ENCODE assay signal across 16 cellular contexts in genomic region chr9:5610491-5610890, GRCh38. TPM values are rescaled to one million over a fixed set of nuclear protein-coding genes. Genes with fewer than 3 reads are reported as not detected.
DNase-seq lines count a peak whose midpoint lies in the region; ATAC-seq, FAIRE-seq and TF ChIP-seq lines count a peak whose summit lies in the region.
"Had no signal": no experiment of that assay in that cellular context is flagged by ENCODE, and none has a peak within 500 bp of the region (broad histone marks: within the 10 kb centered on the region; RNA-seq: fewer than 3 reads in every experiment).

No MANE protein-coding gene starts in this region.

- no peaks in the 10 kb centered on the region for H3F3A ChIP-seq in Loucy (ENCODE audit: low read depth)

- H2AFZ ChIP-seq in Loucy (ENCODE audit: low read length): no peak overlapping the region

- no peaks in the 10 kb centered on the region for H3K79me2 ChIP-seq in Loucy (ENCODE audit: insufficient read depth, low read length)

- H3K27ac ChIP-seq in tibial artery: peak overlapping the region; percentile 3 to 89
- H3K27ac ChIP-seq in adrenal gland: no peak overlapping the region
- H3K27ac ChIP-seq: SJCRH30 had no signal

- H3K9ac ChIP-seq in Loucy (ENCODE audit: low read depth, low read length, poor library complexity, severe bottlenecking): no peak overlapping the region

- WGBS in adrenal gland, 4 donors: 67 to 80% (median 70%) methylated on average over 2 of the region's 2 CpGs

- H3K4me1 Mint-ChIP-seq in chondrocyte (ENCODE audit: low read depth): peaks cover 39% of the 10 kb centered on the region

- no peaks in the 10 kb centered on the region for H3K27me3 ChIP-seq in Loucy (ENCODE audit: insufficient read depth, low read length, poor library complexity, severe bottlenecking)
- no peaks in the 10 kb centered on the region for H3K27me3 ChIP-seq in tibial artery
- H3K27me3 ChIP-seq in adrenal gland: no peaks in the 10 kb centered on the region
- H3K27me3 ChIP-seq in HAP-1 (ENCODE audit: low read depth): no peaks in the 10 kb centered on the region
- H3K27me3 ChIP-seq: SJCRH30 had no signal

- no peak for ATAC-seq in esophagus mucosa

- H3K4me1 ChIP-seq in Loucy (ENCODE audit: insufficient read depth, low read length, poor library complexity, severe bottlenecking): peaks cover 10% of the 10 kb centered on the region
- H3K4me1 ChIP-seq in tibial artery: peaks cover 0 to 38% (median 3%) of the 10 kb centered on the region in 4 donors
- H3K4me1 ChIP-seq in adrenal gland (replicated peaks in 1 of 2): peaks cover 0 to 6% of the 10 kb centered on the region in 2 donors
- no peaks in the 10 kb centered on the region for H3K4me1 ChIP-seq in HAP-1
- H3K4me1 ChIP-seq: SJCRH30 had no signal

- FAIRE-seq in GM12892 (lab: Jason Lieb, UNC): peak; percentile 54
- FAIRE-seq: D721Med had no signal

- H3K27me3 Mint-ChIP-seq in chondrocyte (ENCODE audit: low read depth): no peaks in the 10 kb centered on the region

- no peak overlapping the region for H3K4me3 Mint-ChIP-seq in chondrocyte (ENCODE audit: unreplicated experiment)

- no peaks in the 10 kb centered on the region for H3K9me3 Mint-ChIP-seq in chondrocyte (ENCODE audit: low read depth)

- in situ Hi-C loops in HAP-1 (cut with MboI; ENCODE audit: low sequenced_read_pairs): no loop called here

- H3K9me2 ChIP-seq in Loucy (replicated peaks; ENCODE audit: low read depth, low read length): no peaks in the 10 kb centered on the region

- no peaks in the 10 kb centered on the region for H4K20me1 ChIP-seq in Loucy (ENCODE audit: insufficient read depth, low read length, poor library complexity, severe bottlenecking)

- TF ChIP-seq CTCF in Loucy (conservative IDR thresholded peaks at IDR 0.05; ENCODE audit: low read length) (peak; percentile 22; the same call in 1 of the 2 replicates), chondrocyte (IDR thresholded peaks at IDR 0.05) (no peak), tibial artery (IDR thresholded peaks at IDR 0.05) (no peak), adrenal gland (IDR thresholded peaks at IDR 0.05) (no peak)

- H3K36me3 Mint-ChIP-seq in chondrocyte (ENCODE audit: low read depth): peaks cover 2% of the 10 kb centered on the region

- peak overlapping the region; percentile 49 for H3K27ac Mint-ChIP-seq in chondrocyte (ENCODE audit: unreplicated experiment)

- intact Hi-C loops in tibial artery (cut with DNase I; ENCODE audit: low total_unique reads): no loop called here
- intact Hi-C loops in adrenal gland (cut with DNase I): no loop called here

- no peak overlapping the region for H3K4me2 ChIP-seq in Loucy (ENCODE audit: low read depth, low read length, poor library complexity, severe bottlenecking)

- H3K36me3 ChIP-seq in Loucy (ENCODE audit: insufficient read depth, low read length) (no peaks in the 10 kb centered on the region), tibial artery (no peaks in the 10 kb centered on the region), adrenal gland (replicated peaks in 1 of 2) (no peaks in the 10 kb centered on the region), HAP-1 (replicated peaks) (no peaks in the 10 kb centered on the region)
- H3K36me3 ChIP-seq: SJCRH30 had no signal

- H3K4me3 ChIP-seq in Loucy (ENCODE audit: low read length, poor library complexity, severe bottlenecking): no peak overlapping the region
- H3K4me3 ChIP-seq in tibial artery: no peak overlapping the region
- no peak overlapping the region for H3K4me3 ChIP-seq in adrenal gland
- no peak overlapping the region for H3K4me3 ChIP-seq in HAP-1
- H3K4me3 ChIP-seq: SJCRH30 had no signal

- DNase-seq in GM12892 (ENCODE audit: insufficient read length): no peak
- DNase-seq in chondrocyte (ENCODE audit: low spot score): no peak
- DNase-seq in tibial artery: no peak
- no peak for DNase-seq in adrenal gland
- no peak for DNase-seq in HAP-1 (ENCODE audit: low spot score in 2 of 2)
- DNase-seq: C1 segment of cervical spinal cord; DMS79 treated with DMSO at 0.1 percent for 48 hours; H7; NCI-H1105 treated with DMSO at 0.1 percent for 48 hours; NCI-H1694; NK-92 treated with Interleukin-12 subunit alpha and Interleukin-12 subunit beta, amount 100 ng/mL, for 24 hours; RPMI8226; SJCRH30 had no signal

- H3K9me3 ChIP-seq in Loucy (ENCODE audit: insufficient read depth, low read depth, low read length) (no peaks in the 10 kb centered on the region), tibial artery (no peaks in the 10 kb centered on the region), adrenal gland (replicated peaks in 1 of 3) (no peaks in the 10 kb centered on the region), HAP-1 (no peaks in the 10 kb centered on the region)
- H3K9me3 ChIP-seq: SJCRH30 had no signal

- no peak for TF ChIP-seq POLR2A in GM12892 (IDR thresholded peaks at IDR 0.05; ENCODE audit: low read depth, low read length)
- TF ChIP-seq POLR2A in adrenal gland (IDR thresholded peaks at IDR 0.05): no peak

RNA-seq across cellular contexts. Expression of gene RIC1, which starts 18.4 kb away (rescaled TPM):
- 16.8 TPM for polyA plus RNA-seq in GM12892 (2012; ENCODE audit: missing spikeins)
- total RNA-seq in chondrocyte (34.4 to 40.7 TPM (median 39.3 TPM) in 3 replicates), adrenal gland (10 to 100 TPM; 15.4 to 33.1 (median 18.6) TPM), esophagus mucosa (14.1 TPM)
- 10 to 100 TPM in 1 of 3 donors, 1 to 10 TPM in 2; 3.6 to 11.3 (median 3.8) TPM for polyA plus RNA-seq in adrenal gland

Comparison
In these comparisons a context has a peak if more than half of its experiments do, and no peak if none do; other contexts are left out.
1. H3K27ac ChIP-seq: peak in tibial artery (2 of 2); none in adrenal gland (0 of 5).